6 cellular contexts compared by ENCODE assay signal in the genomic region with DNA sequence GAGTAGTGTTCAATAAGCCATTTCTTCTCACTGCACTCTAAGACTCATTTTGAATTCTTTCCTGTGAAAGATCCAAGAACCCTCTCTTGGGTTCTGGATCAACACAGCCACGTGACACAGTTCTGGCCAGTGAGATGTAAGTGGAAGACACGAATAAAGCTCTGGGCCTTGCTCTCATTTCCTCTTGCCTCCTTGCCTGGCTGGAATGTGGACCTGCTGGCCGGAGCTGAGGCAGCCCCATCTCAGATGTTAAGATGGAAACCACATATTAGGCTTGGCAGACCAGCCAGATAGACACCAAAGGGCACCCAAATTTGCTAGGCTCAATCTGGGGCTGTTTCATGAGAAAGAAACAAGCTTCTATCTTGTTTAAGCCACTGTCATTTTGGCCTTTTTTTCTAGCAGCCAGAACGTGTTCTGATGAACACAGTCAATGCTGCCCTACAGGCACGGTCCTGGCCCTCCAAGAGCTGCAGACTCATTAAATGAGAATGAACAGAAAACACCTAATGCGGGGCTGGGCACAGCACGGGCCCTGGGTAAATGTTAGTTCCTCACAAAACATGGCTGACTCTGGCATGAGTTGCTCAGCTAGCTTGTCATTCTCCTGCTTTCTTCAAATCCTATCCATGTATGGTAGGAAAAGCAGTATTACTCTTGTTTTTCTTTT.
DNase-seq lines count a peak whose midpoint lies in the region; ATAC-seq, FAIRE-seq and TF ChIP-seq lines count a peak whose summit lies in the region.
"Not testable (repeated sequence)": the region's sequence is repeated elsewhere in the genome, so short reads cannot be mapped to it uniquely, and the experiment has no call there.

No MANE protein-coding gene starts in this region.

- POLR2A ChIA-PET in A549 (lab: Yijun Ruan, JAX), result interaction anchor here (0.6 kb wide), 1 partner anchor 45 kb away, joined by 3 read pairs; no protein-coding TSS in a partner anchor
- POLR2A ChIA-PET in activated naive CD8-positive, alpha-beta T cell treated with anti-CD3 and anti-CD28 coated beads, Interleukin-2, amount 10 ng/mL, durations not matched to agents 7 days and 5 days (lab: Charles Lee), result not testable (repeated sequence)

- H3K36me3 Mint-ChIP-seq in activated naive CD8-positive, alpha-beta T cell treated with anti-CD3 and anti-CD28 coated beads, Interleukin-2, amount 10 ng/mL, durations not matched to agents 7 days and 5 days, result not testable (repeated sequence)

- not testable (repeated sequence) for H3K27ac Mint-ChIP-seq in activated naive CD8-positive, alpha-beta T cell treated with anti-CD3 and anti-CD28 coated beads, Interleukin-2, amount 10 ng/mL, durations not matched to agents 7 days and 5 days

- in situ Hi-C loops in mammary epithelial cell (cut with MboI; ENCODE audit: low sequenced_read_pairs in 2 of 2), result not testable (repeated sequence)

- not testable (repeated sequence) for H3K4me2 ChIP-seq in A549; mammary epithelial cell (ENCODE audit: insufficient read depth, low read depth, low read length); osteoblast (ENCODE audit: insufficient read depth, low read length)

- dilution Hi-C loops in mammary epithelial cell (cut with HindIII; ENCODE audit: low sequenced_read_pairs), result not testable (repeated sequence)

- not testable (repeated sequence) for H3K4me1 Mint-ChIP-seq in activated naive CD8-positive, alpha-beta T cell treated with anti-CD3 and anti-CD28 coated beads, Interleukin-2, amount 10 ng/mL, durations not matched to agents 7 days and 5 days

- ATAC-seq in A549; activated naive CD8-positive, alpha-beta T cell treated with anti-CD3 and anti-CD28 coated beads, Interleukin-2, amount 10 ng/mL, durations not matched to agents 7 days and 5 days (ENCODE audit: low read depth): not testable (repeated sequence)

- not testable (repeated sequence) for H4K20me1 ChIP-seq in mammary epithelial cell (ENCODE audit: insufficient read depth, low read length); osteoblast (ENCODE audit: insufficient read depth, low read length)

- H3K9me3 ChIP-seq in A549, result peaks cover 23% of the 10 kb centered on the region
- not testable (repeated sequence) for H3K9me3 ChIP-seq in mammary epithelial cell (replicated peaks; ENCODE audit: insufficient read depth, low read length); kidney (ENCODE audit: control insufficient read depth in 1 of 2, low read length in 2 of 2)
- H3K9me3 ChIP-seq in osteoblast (ENCODE audit: low read depth, low read length), result peaks cover 14% of the 10 kb centered on the region

- not testable (repeated sequence) for H3K27me3 Mint-ChIP-seq in activated naive CD8-positive, alpha-beta T cell treated with anti-CD3 and anti-CD28 coated beads, Interleukin-2, amount 10 ng/mL, durations not matched to agents 7 days and 5 days

- peak; percentile 51 for FAIRE-seq in A549 (lab: Jason Lieb, UNC)
- not testable (repeated sequence) for FAIRE-seq in kidney (lab: Jason Lieb, UNC)

- not testable (repeated sequence) for TF ChIP-seq EP300 in A549 (IDR thresholded peaks at IDR 0.05)

- not testable (repeated sequence) for TF ChIP-seq POLR2A in A549 (IDR thresholded peaks at IDR 0.05; ENCODE audit: low read length)

- 20% methylated on average over 7 of the region's 7 CpGs for WGBS in A549 (ENCODE audit: missing lambda C conversion rate)
- 33% methylated on average over 7 of the region's 7 CpGs for WGBS in mammary epithelial cell (ENCODE audit: low coverage, missing lambda C conversion rate)

- H3K27ac ChIP-seq in A549; mammary epithelial cell (ENCODE audit: insufficient read depth, low read depth, low read length); kidney (ENCODE audit: low read depth in 2 of 2, low read length in 2 of 2); osteoblast (ENCODE audit: low read depth, low read length): not testable (repeated sequence)

- H3K9me3 Mint-ChIP-seq in activated naive CD8-positive, alpha-beta T cell treated with anti-CD3 and anti-CD28 coated beads, Interleukin-2, amount 10 ng/mL, durations not matched to agents 7 days and 5 days, result not testable (repeated sequence)

- CTCF ChIA-PET in A549 (lab: Yijun Ruan, JAX), result interaction anchor here (1.7 to 6.8 kb wide), 2 partner anchors 7 to 12 kb away, joined by 5 to 67 read pairs; no protein-coding TSS in a partner anchor
- CTCF ChIA-PET in mammary epithelial cell (lab: Charles Lee; ENCODE audit: low non-redundant PET), result not testable (repeated sequence)

- TF ChIP-seq RAD21 in A549 (conservative IDR thresholded peaks at IDR 0.05 in 1 of 2, IDR thresholded peaks at IDR 0.05 in 1 of 2), result not testable (repeated sequence)

- not testable (repeated sequence) for H3K9ac ChIP-seq in mammary epithelial cell (ENCODE audit: insufficient read depth, low read length); kidney (ENCODE audit: low read length in 2 of 2)

- intact Hi-C loops in mammary epithelial cell (cut with micrococcal nuclease); kidney (cut with DNase I): not testable (repeated sequence)

- H3K4me1 ChIP-seq in A549 (peaks cover 13% of the 10 kb centered on the region; the same call in 2 of the 3 replicates), mammary epithelial cell (ENCODE audit: insufficient read depth, low read length) (peaks cover 20% of the 10 kb centered on the region)
- not testable (repeated sequence) for H3K4me1 ChIP-seq in kidney (ENCODE audit: control insufficient read depth in 1 of 2, insufficient read depth in 1 of 2, low read depth in 1 of 2, low read length in 2 of 2); osteoblast (ENCODE audit: insufficient read depth, low read length)

- not testable (repeated sequence) for H3K4me3 Mint-ChIP-seq in activated naive CD8-positive, alpha-beta T cell treated with anti-CD3 and anti-CD28 coated beads, Interleukin-2, amount 10 ng/mL, durations not matched to agents 7 days and 5 days

- H3K36me3 ChIP-seq in mammary epithelial cell (ENCODE audit: insufficient read depth, low read length); kidney (ENCODE audit: control insufficient read depth in 1 of 2, insufficient read depth in 2 of 2, low read length in 2 of 2); osteoblast (ENCODE audit: insufficient read depth, low read length): not testable (repeated sequence)

- H3K27me3 ChIP-seq in mammary epithelial cell (ENCODE audit: insufficient read depth, low read length); osteoblast (ENCODE audit: insufficient read depth, low read length): not testable (repeated sequence)

- H3K79me2 ChIP-seq in mammary epithelial cell (ENCODE audit: insufficient read depth, low read length); osteoblast (ENCODE audit: insufficient read depth, low read length): not testable (repeated sequence)

- not testable (repeated sequence) for BruUV-seq in mammary epithelial cell (replicated peaks; lab: Mats Ljungman, UMichigan)

- peak overlapping the region; percentile 40 for H2AFZ ChIP-seq in mammary epithelial cell (ENCODE audit: low read depth, low read length)
- not testable (repeated sequence) for H2AFZ ChIP-seq in osteoblast (ENCODE audit: low read length)

- not testable (repeated sequence) for H3K4me3 ChIP-seq in A549; mammary epithelial cell (replicated peaks in 1 of 3; ENCODE audit: insufficient read depth in 1 of 3, low read depth in 2 of 3, low read length in 3 of 3); kidney (ENCODE audit: low read length in 2 of 2); osteoblast (ENCODE audit: insufficient read depth, low read length)

- not testable (repeated sequence) for TF ChIP-seq CTCF in A549 (IDR thresholded peaks at IDR 0.05); mammary epithelial cell (conservative IDR thresholded peaks at IDR 0.05 in 1 of 2, IDR thresholded peaks at IDR 0.05 in 1 of 2; ENCODE audit: extremely low read depth in 1 of 2, insufficient read depth in 1 of 2, low read depth in 1 of 2, low read length in 2 of 2); kidney (IDR thresholded peaks at IDR 0.05; ENCODE audit: borderline replicate concordance, extremely low read depth, insufficient read depth); osteoblast (IDR thresholded peaks at IDR 0.05; ENCODE audit: extremely low read depth, low read depth, low read length)

- DNase-seq in A549 (ENCODE audit: low read depth in 1 of 2, low spot score in 1 of 2); mammary epithelial cell: not testable (repeated sequence)
- DNase-seq in RPMI7951 (ENCODE audit: low read depth) (peak; percentile 43), kidney (peak; percentile 20), osteoblast (ENCODE audit: insufficient read length, low spot score, missing footprints) (peak; percentile 50)
- DNase-seq in activated naive CD8-positive, alpha-beta T cell treated with anti-CD3 and anti-CD28 coated beads, Interleukin-2, amount 10 ng/mL, durations not matched to agents 7 days and 5 days, result peak; percentile 4
